27 cellular contexts compared by ENCODE assay signal in the genomic region with DNA sequence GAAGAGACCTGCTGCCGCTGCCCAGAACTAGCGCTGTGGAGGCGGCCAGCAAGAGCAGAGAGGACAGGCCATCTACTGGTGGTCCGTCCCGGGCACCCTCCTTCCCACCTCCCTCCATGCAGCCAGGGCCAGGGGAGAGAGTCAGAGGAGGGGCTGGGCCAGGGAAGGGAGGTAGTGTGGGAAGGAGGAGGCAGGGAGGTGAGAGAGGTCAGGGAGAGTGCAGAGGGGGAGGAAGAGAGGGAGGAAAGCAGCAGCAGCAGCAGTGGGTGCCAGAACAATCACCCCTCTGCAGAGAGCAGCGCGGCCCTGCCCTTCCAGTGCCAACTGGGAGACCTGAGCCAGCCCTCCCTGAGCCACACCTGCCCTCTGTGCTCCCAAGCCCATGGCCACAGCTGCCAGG. TPM values are rescaled to one million over a fixed set of nuclear protein-coding genes. Genes with fewer than 3 reads are reported as not detected.
"Had no signal": no experiment of that assay in that cellular context is flagged by ENCODE, and none has a peak within 500 bp of the region (broad histone marks: within the 10 kb centered on the region; RNA-seq: fewer than 3 reads in every experiment).

No MANE protein-coding gene starts in this region.

- H3K9me3 Mint-ChIP-seq: immature natural killer cell; natural killer cell treated with Interleukin-12 subunit alpha and Interleukin-12 subunit beta and Interleukin-15 and Interleukin-18, amount 100 ng/mL, for 72 hours had no signal

- H3K4me1 Mint-ChIP-seq: brain, immature natural killer cell, T-helper 17 cell had no signal

- H3K4me3 ChIP-seq: ascending aorta, heart left ventricle, left lung, lung, ovary, thoracic aorta, uterus had no signal

- H3K36me3 ChIP-seq: ascending aorta, heart left ventricle, left lung, ovary, thoracic aorta, uterus had no signal

- H3K27me3 ChIP-seq: ascending aorta, heart left ventricle, left lung, ovary, uterus had no signal

- H3K27me3 Mint-ChIP-seq: activated CD8-positive, alpha-beta memory T cell treated with anti-CD3 and anti-CD28 coated beads, Interleukin-2, amount 10 ng/mL, durations not matched to agents 7 days and 5 days; activated naive CD8-positive, alpha-beta T cell; brain; natural killer cell treated with Interleukin-12 subunit alpha and Interleukin-12 subunit beta and Interleukin-15 and Interleukin-18, amount 100 ng/mL, for 72 hours; T-helper 17 cell had no signal

- H3K9me3 ChIP-seq: ascending aorta, ovary, thoracic aorta, uterus had no signal

- H3K27ac Mint-ChIP-seq: activated CD8-positive, alpha-beta memory T cell treated with anti-CD3 and anti-CD28 coated beads, Interleukin-2, amount 10 ng/mL, durations not matched to agents 7 days and 5 days; activated CD8-positive, alpha-beta T cell treated with anti-CD3 and anti-CD28 coated beads, Interleukin-2, amount 10 ng/mL, durations not matched to agents 7 days and 5 days; activated naive CD8-positive, alpha-beta T cell; activated T-helper 2 cell treated with anti-CD3 and anti-CD28 coated beads, Interferon-gamma antibody, Interleukin-2, Interleukin-4, amounts not matched to agents 10 μg/mL and 5 μg/mL and 100 μg/mL, durations not matched to agents 14 hours and 24 hours and 36 hours; brain; immature natural killer cell; natural killer cell treated with Interleukin-12 subunit alpha and Interleukin-12 subunit beta and Interleukin-15 and Interleukin-18, amount 100 ng/mL, for 72 hours; progenitor cell of endocrine pancreas; T-helper 17 cell had no signal

- H3K27ac ChIP-seq: ascending aorta, heart left ventricle, left lung, ovary, thoracic aorta, uterus had no signal

- H3K36me3 Mint-ChIP-seq: natural killer cell treated with Interleukin-12 subunit alpha and Interleukin-12 subunit beta and Interleukin-15 and Interleukin-18, amount 100 ng/mL, for 72 hours had no signal

- H3K4me3 Mint-ChIP-seq: activated CD8-positive, alpha-beta memory T cell treated with anti-CD3 and anti-CD28 coated beads, Interleukin-2, amount 10 ng/mL, durations not matched to agents 7 days and 5 days; activated CD8-positive, alpha-beta T cell treated with anti-CD3 and anti-CD28 coated beads, Interleukin-2, amount 10 ng/mL, durations not matched to agents 7 days and 5 days; activated naive CD8-positive, alpha-beta T cell; brain; immature natural killer cell; natural killer cell treated with Interleukin-12 subunit alpha and Interleukin-12 subunit beta and Interleukin-15 and Interleukin-18, amount 100 ng/mL, for 72 hours; T-helper 17 cell had no signal

- ATAC-seq: activated CD8-positive, alpha-beta memory T cell treated with anti-CD3 and anti-CD28 coated beads, Interleukin-2, amount 10 ng/mL, durations not matched to agents 7 days and 5 days; activated CD8-positive, alpha-beta T cell treated with anti-CD3 and anti-CD28 coated beads, Interleukin-2, amount 10 ng/mL, durations not matched to agents 7 days and 5 days; left lung; natural killer cell treated with Interleukin-12 subunit alpha and Interleukin-12 subunit beta and Interleukin-15 and Interleukin-18, amount 100 ng/mL, for 72 hours; SK-N-SH treated with all-trans-retinoic acid at 6 μM for 48 hours; T-helper 17 cell had no signal

- DNase-seq: activated CD4-positive, alpha-beta T cell treated with anti-CD3 and anti-CD28 coated beads for 1 hour; activated CD4-positive, alpha-beta T cell treated with anti-CD3 and anti-CD28 coated beads, Interleukin-2, amount 50 U/mL, for 1 hour; activated CD8-positive, alpha-beta memory T cell treated with anti-CD3 and anti-CD28 coated beads, Interleukin-2, amount 10 ng/mL, durations not matched to agents 7 days and 5 days; activated CD8-positive, alpha-beta T cell treated with anti-CD3 and anti-CD28 coated beads, Interleukin-2, amount 10 ng/mL, durations not matched to agents 7 days and 5 days; activated T-cell treated with anti-CD3 and anti-CD28 coated beads, Interleukin-2, amount 50 U/mL, for 48 hours; caudate nucleus; foreskin fibroblast; hypothalamus; immature natural killer cell; mesendoderm; stimulated activated naive CD4-positive, alpha-beta T cell treated with Interleukin-2 at 50 U/mL for 16 hours; T-helper 17 cell; T1000; trophoblast cell; uterus had no signal

- H3K4me1 ChIP-seq: ascending aorta, heart left ventricle, left lung, uterus had no signal

RNA-seq across cellular contexts. Expression of gene C16orf95, which starts 6.6 kb away (rescaled TPM):
- total RNA-seq: ascending aorta had no signal
